In genomic region chr2:24214880-24215279, GRCh38 we compare ENCODE assay signal across 13 cellular contexts. TPM values are rescaled to one million over a fixed set of nuclear protein-coding genes. Genes with fewer than 3 reads are reported as not detected.
DNase-seq lines count a peak whose midpoint lies in the region; ATAC-seq and TF ChIP-seq lines count a peak whose summit lies in the region.
"Had no signal": no experiment of that assay in that cellular context is flagged by ENCODE, and none has a peak within 500 bp of the region (broad histone marks: within the 10 kb centered on the region; RNA-seq: fewer than 3 reads in every experiment).

No MANE protein-coding gene starts in this region.

- no peaks in the 10 kb centered on the region for H3K27me3 Mint-ChIP-seq in CD4-positive, CD25-positive, alpha-beta regulatory T cell
- H3K27me3 Mint-ChIP-seq in endothelial cell (ENCODE audit: unreplicated experiment), result peaks cover 3% of the 10 kb centered on the region

- ATAC-seq in CD4-positive, CD25-positive, alpha-beta regulatory T cell (ENCODE audit: low read depth in 2 of 2), result peak; percentile 79 to 87
- peak; percentile 99 for ATAC-seq in GM18868 (IDR thresholded peaks at IDR 0.05; ENCODE audit: unreplicated experiment)
- peak; percentile 95 for ATAC-seq in GM21723 (IDR thresholded peaks at IDR 0.05; ENCODE audit: unreplicated experiment)
- peak; percentile 99 for ATAC-seq in HG03342 (IDR thresholded peaks at IDR 0.05; ENCODE audit: unreplicated experiment)

- H3K4me1 ChIP-seq in CD4-positive, CD25-positive, alpha-beta regulatory T cell (ENCODE audit: control insufficient read depth, insufficient read depth, low read length, poor library complexity, severe bottlenecking), result peaks cover 5% of the 10 kb centered on the region

- H3K27ac Mint-ChIP-seq in CD4-positive, CD25-positive, alpha-beta regulatory T cell, result peak overlapping the region; percentile 15 to 63 (median 53)
- no peak overlapping the region for H3K27ac Mint-ChIP-seq in endothelial cell (ENCODE audit: unreplicated experiment)

- H3K9me3 ChIP-seq in CD4-positive, CD25-positive, alpha-beta regulatory T cell (ENCODE audit: control insufficient read depth in 2 of 2, low read length in 2 of 2), result no peaks in the 10 kb centered on the region

- H3K4me1 Mint-ChIP-seq in CD4-positive, CD25-positive, alpha-beta regulatory T cell, result peaks cover 0 to 13% (median 10%) of the 10 kb centered on the region in 4 donors
- H3K4me1 Mint-ChIP-seq in endothelial cell (ENCODE audit: unreplicated experiment), result peaks cover 5% of the 10 kb centered on the region

- peaks cover 55% of the 10 kb centered on the region for H3K36me3 Mint-ChIP-seq in CD4-positive, CD25-positive, alpha-beta regulatory T cell
- peaks cover 50% of the 10 kb centered on the region for H3K36me3 Mint-ChIP-seq in endothelial cell (ENCODE audit: low read depth, unreplicated experiment)

- peak overlapping the region; percentile 45 for H3K27ac ChIP-seq in CD4-positive, CD25-positive, alpha-beta regulatory T cell (ENCODE audit: insufficient read depth, low read length, poor library complexity, severe bottlenecking)
- H3K27ac ChIP-seq: coronary artery had no signal

- in situ Hi-C loops in KBM-7 (cut with MboI; ENCODE audit: low pct_unique_long_range_greater_than_20kb, low sequenced_read_pairs), result no loop called here

- no peaks in the 10 kb centered on the region for H3K27me3 ChIP-seq in CD4-positive, CD25-positive, alpha-beta regulatory T cell (ENCODE audit: control insufficient read depth, insufficient read depth, low read length)

- no peak overlapping the region for H3K4me3 Mint-ChIP-seq in CD4-positive, CD25-positive, alpha-beta regulatory T cell
- no peak overlapping the region for H3K4me3 Mint-ChIP-seq in endothelial cell (ENCODE audit: unreplicated experiment)

- POLR2A ChIA-PET in HEK293T (lab: Yijun Ruan, JAX), result no interaction called here

- no peaks in the 10 kb centered on the region for H3K9me3 Mint-ChIP-seq in CD4-positive, CD25-positive, alpha-beta regulatory T cell
- no peaks in the 10 kb centered on the region for H3K9me3 Mint-ChIP-seq in endothelial cell (ENCODE audit: unreplicated experiment)

- peak overlapping the region; percentile 53 for H3K4me3 ChIP-seq in CD4-positive, CD25-positive, alpha-beta regulatory T cell (ENCODE audit: low read depth, low read length)
- H3K4me3 ChIP-seq: coronary artery had no signal

- H3K36me3 ChIP-seq in CD4-positive, CD25-positive, alpha-beta regulatory T cell (ENCODE audit: control insufficient read depth, insufficient read depth, low read length), result peaks cover 83% of the 10 kb centered on the region

- TF ChIP-seq CTCF in endothelial cell (IDR thresholded peaks at IDR 0.05; ENCODE audit: unreplicated experiment), result no peak

- DNase-seq in CD4-positive, CD25-positive, alpha-beta regulatory T cell, result peak in 2 of 3 donors; percentile 38 to 51
- DNase-seq in COLO668 (lab: John Stamatoyannopoulos, UW; ENCODE audit: unreplicated experiment) (no peak), HEK293T (ENCODE audit: extremely low spot score) (no peak), endothelial cell (ENCODE audit: low spot score) (no peak), KBM-7 (no peak)
- DNase-seq: activated effector memory CD4-positive, alpha-beta T cell treated with anti-CD3 and anti-CD28 coated beads, Interleukin-2, amount 50 U/mL, for 16 hours; NCI-H69; stimulated activated CD4-positive, alpha-beta T cell treated with anti-CD3 and anti-CD28 coated beads, Interleukin-15, amount 100 ng/mL, for 24 hours had no signal

- CTCF ChIA-PET in HEK293T (lab: Yijun Ruan, JAX), result no interaction called here

TF ChIP-seq in HEK293T, 16 proteins besides CTCF, POLR2A, EP300 and RAD21:
- TF ChIP-seq SUZ12 (IDR thresholded peaks at IDR 0.05) (no peak), FOXM1 (IDR thresholded peaks at IDR 0.05; ENCODE audit: borderline replicate concordance) (no peak), ELF4 (IDR thresholded peaks at IDR 0.05) (no peak), SP1 (IDR thresholded peaks at IDR 0.05) (no peak)
TF ChIP-seq in HEK293T: peak in this region for 0.

RNA-seq across cellular contexts. Expression of gene FAM228A, which starts 40.0 kb away (rescaled TPM):
- not detected for total RNA-seq in CD4-positive, CD25-positive, alpha-beta regulatory T cell
- not detected for polyA plus RNA-seq in CD4-positive, CD25-positive, alpha-beta regulatory T cell
- total RNA-seq in endothelial cell (ENCODE audit: unreplicated experiment), result not detected
- total RNA-seq: T-helper 2 cell treated with Interferon-gamma antibody and Interleukin-4, amounts not matched to agents 100 ng/mL and 5 ng/mL, for 36 hours had no signal

Comparison
In these comparisons a context has a peak if more than half of its experiments do, and no peak if none do; other contexts are left out.
1. DNase-seq: peak in CD4-positive, CD25-positive, alpha-beta regulatory T cell (2 of 3); none in COLO668 (single experiment), HEK293T (single experiment), endothelial cell (single experiment) and KBM-7 (single experiment).
2. Peak in every context shown above with its lines, with median percentiles within 50 percentile points of each other: ATAC-seq.